Comparison of ENCODE assay signal across 1 cellular context in genomic region chr12:118603610-118604361, GRCh38.
TF ChIP-seq lines count a peak whose summit lies in the region.

No MANE protein-coding gene starts in this region.

TF ChIP-seq in HepG2, 621 proteins besides CTCF, POLR2A, EP300 and RAD21 (continued from another document and continues in another):
- peak; percentile 71; the same call in 1 of the 2 replicates for TF ChIP-seq AHDC1 (CRISPR knock-in tag; IDR thresholded peaks at IDR 0.05; ENCODE audit: borderline replicate concordance)
- no peak for TF ChIP-seq ZNF580 (CRISPR knock-in tag; IDR thresholded peaks at IDR 0.05; ENCODE audit: borderline replicate concordance, low read depth)
- TF ChIP-seq CREBL2 (CRISPR knock-in tag; IDR thresholded peaks at IDR 0.05; ENCODE audit: borderline replicate concordance): no peak
- TF ChIP-seq MLXIP (CRISPR knock-in tag; IDR thresholded peaks at IDR 0.05; ENCODE audit: borderline replicate concordance): no peak
- TF ChIP-seq ZNF3 (CRISPR knock-in tag; IDR thresholded peaks at IDR 0.05): peak; percentile 51; the same call in 1 of the 2 replicates
- TF ChIP-seq ZSCAN5A (CRISPR knock-in tag; IDR thresholded peaks at IDR 0.05; ENCODE audit: borderline replicate concordance): no peak
- peak; percentile 80 for TF ChIP-seq FOXP1 (IDR thresholded peaks at IDR 0.05)
- peak; percentile 98 for TF ChIP-seq FOXP1 (CRISPR knock-in tag; IDR thresholded peaks at IDR 0.05)
- peak; percentile 57 for TF ChIP-seq POGZ (CRISPR knock-in tag; IDR thresholded peaks at IDR 0.05)
- TF ChIP-seq ZNF691 (CRISPR knock-in tag; IDR thresholded peaks at IDR 0.05; ENCODE audit: borderline replicate concordance, low read depth): no peak
- no peak for TF ChIP-seq ZNF770 (CRISPR knock-in tag; IDR thresholded peaks at IDR 0.05)
- peak; percentile 77; the same call in 1 of the 2 replicates for TF ChIP-seq ZNF775 (CRISPR knock-in tag; IDR thresholded peaks at IDR 0.05; ENCODE audit: borderline replicate concordance)
- no peak for TF ChIP-seq PHF20 (CRISPR knock-in tag; IDR thresholded peaks at IDR 0.05)
- TF ChIP-seq PATZ1 (CRISPR knock-in tag; IDR thresholded peaks at IDR 0.05): peak; percentile 83
- TF ChIP-seq KIAA2018 (CRISPR knock-in tag; IDR thresholded peaks at IDR 0.05; ENCODE audit: borderline replicate concordance): no peak
- peak; percentile 69 for TF ChIP-seq TCF7 (IDR thresholded peaks at IDR 0.05; ENCODE audit: low read depth)
- TF ChIP-seq MIXL1 (CRISPR knock-in tag; IDR thresholded peaks at IDR 0.05): peak; percentile 76; the same call in 1 of the 2 replicates
- peak; percentile 50; the same call in 1 of the 2 replicates for TF ChIP-seq HDAC2 (CRISPR knock-in tag; IDR thresholded peaks at IDR 0.05)
- peak; percentile 64; the same call in 1 of the 2 replicates for TF ChIP-seq BCL6 (CRISPR knock-in tag; IDR thresholded peaks at IDR 0.05)
- TF ChIP-seq CREM (IDR thresholded peaks at IDR 0.05): peak; percentile 56; the same call in 1 of the 2 replicates
- no peak for TF ChIP-seq CREM (CRISPR knock-in tag; IDR thresholded peaks at IDR 0.05)
- TF ChIP-seq HMG20A (CRISPR knock-in tag; IDR thresholded peaks at IDR 0.05; ENCODE audit: borderline replicate concordance): peak; percentile 56; the same call in 1 of the 2 replicates
- TF ChIP-seq GATA4 (IDR thresholded peaks at IDR 0.05; ENCODE audit: borderline replicate concordance, low read depth): 0 out of 2 replicates have a peak, but pooled peaks have one; percentile 32
- 0 out of 2 replicates have a peak, but pooled peaks have one; percentile 20 for TF ChIP-seq ERF (CRISPR knock-in tag; IDR thresholded peaks at IDR 0.05)
- no peak for TF ChIP-seq ETS1 (CRISPR knock-in tag; IDR thresholded peaks at IDR 0.05)
